Comparison of ENCODE assay signal across 10 cellular contexts in genomic region chr6:100202417-100203194, GRCh38.
A peak's percentile ranks its signal among the peaks of the same experiment; 100 is the strongest.
DNase-seq lines count a peak whose midpoint lies in the region; ATAC-seq and TF ChIP-seq lines count a peak whose summit lies in the region.
"Had no signal": no experiment of that assay in that cellular context is flagged by ENCODE, and none has a peak within 500 bp of the region (broad histone marks: within the 10 kb centered on the region; RNA-seq: fewer than 3 reads in every experiment).

No MANE protein-coding gene starts in this region.

- H3K4me3 ChIP-seq in HCT116 (replicated peaks in 1 of 2; ENCODE audit: low read depth in 1 of 2, low read length in 2 of 2), result no peak overlapping the region
- H3K4me3 ChIP-seq in fibroblast of mammary gland (ENCODE audit: control insufficient read depth, low read depth, low read length), result no peak overlapping the region

- H3K4me1 ChIP-seq in HCT116 (ENCODE audit: control insufficient read depth in 1 of 2, insufficient read depth in 2 of 2, low read length in 2 of 2), result peaks cover 10 to 20% of the 10 kb centered on the region in 2 experiments

- 0 out of 4 replicates have a peak, but pooled peaks cover 0 to 6% of the 10 kb centered on the region in 2 experiments for H3K36me3 ChIP-seq in HCT116 (ENCODE audit: control insufficient read depth in 1 of 2, insufficient read depth in 2 of 2, low read length in 2 of 2)

- peak overlapping the region; percentile 19 for H2AFZ ChIP-seq in HCT116 (ENCODE audit: low read depth, low read length, poor library complexity, severe bottlenecking)

- TF ChIP-seq POLR2A in HCT116 (IDR thresholded peaks at IDR 0.05; ENCODE audit: borderline replicate concordance, extremely low read depth, insufficient read depth, insufficient read length), result no peak

- H3K27me3 ChIP-seq in HCT116 (ENCODE audit: insufficient read depth, low read length), result no peaks in the 10 kb centered on the region

- H3K9me2 ChIP-seq in HCT116 (ENCODE audit: insufficient read depth), result no peaks in the 10 kb centered on the region

- 0 out of 2 replicates have a peak, but pooled peaks have one; percentile 14 for TF ChIP-seq RAD21 in HCT116 (IDR thresholded peaks at IDR 0.05; ENCODE audit: low read depth)

- BruUV-seq in HCT116 (replicated peaks; lab: Mats Ljungman, UMichigan), result no TSS peak

- CTCF ChIA-PET in HCT116 (lab: Charles Lee), result no interaction called here

- H3K79me2 ChIP-seq in HCT116 (ENCODE audit: insufficient read depth, low read length), result no peaks in the 10 kb centered on the region

- RAD21 ChIA-PET in HCT116 (lab: Charles Lee; ENCODE audit: low non-redundant PET in 1 of 2, low total read pairs in 2 of 2, uncharacterized antibody in 2 of 2, unreplicated experiment in 2 of 2), result no interaction called here

- DNase-seq in HCT116 (ENCODE audit: low read depth, low spot score) (peak; percentile 77), RPMI7951 (ENCODE audit: low read depth) (peak; percentile 98), fibroblast of mammary gland (ENCODE audit: low read depth) (peak; percentile 97), stromal cell of bone marrow (ENCODE audit: low read depth) (peak; percentile 96)
- DNase-seq in activated CD4-positive, alpha-beta T cell treated with anti-CD3 and anti-CD28 coated beads, Interleukin-2, amount 50 U/mL, for 1 hour, result no peak
- DNase-seq: H9, NCI-H510A treated with DMSO at 0.1 percent for 48 hours, nephron progenitor cell had no signal

- TF ChIP-seq CTCF in HCT116 (IDR thresholded peaks at IDR 0.05 in 2 of 3, conservative IDR thresholded peaks at IDR 0.05 in 1 of 3; ENCODE audit: borderline replicate concordance in 1 of 3, insufficient read depth in 1 of 3, low read depth in 2 of 3, low read length in 2 of 3), result no peak
- TF ChIP-seq CTCF in fibroblast of mammary gland (conservative IDR thresholded peaks at IDR 0.05; ENCODE audit: control insufficient read depth, insufficient read depth, low read depth, low read length), result no peak

- no peaks in the 10 kb centered on the region for H4K20me1 ChIP-seq in HCT116 (ENCODE audit: insufficient read depth)

- ATAC-seq in HCT116, result peak; percentile 91
- ATAC-seq in HG03342 (IDR thresholded peaks at IDR 0.05; ENCODE audit: unreplicated experiment), result no peak
- ATAC-seq in HG02981 (IDR thresholded peaks at IDR 0.05; ENCODE audit: unreplicated experiment), result no peak

- H3K9me3 ChIP-seq in HCT116 (ENCODE audit: control insufficient read depth in 1 of 2, insufficient read depth in 1 of 2, low read depth in 1 of 2, low read length in 2 of 2), result no peaks in the 10 kb centered on the region; a peak in 1 of 4 replicates

- no peak overlapping the region for H3K9ac ChIP-seq in HCT116 (ENCODE audit: low read length)

- peak overlapping the region; percentile 61; the same call in 1 of the 2 replicates for H3K27ac ChIP-seq in HCT116 (ENCODE audit: low read depth, low read length)

- intact Hi-C loops in HCT116 (cut with micrococcal nuclease), result no loop called here

- peak overlapping the region; percentile 41 for H3K4me2 ChIP-seq in HCT116 (ENCODE audit: low read length)

- POLR2A ChIA-PET in HCT116 (lab: Charles Lee), result no interaction called here

TF ChIP-seq in HCT116, 20 proteins besides CTCF, POLR2A, EP300 and RAD21:
- peak; percentile 96 for TF ChIP-seq FOSL1 (IDR thresholded peaks at IDR 0.05; ENCODE audit: low read depth)
- TF ChIP-seq CBX3 (IDR thresholded peaks at IDR 0.05; ENCODE audit: low read depth), result peak; percentile 67; the same call in 1 of the 2 replicates
- peak; percentile 53; the same call in 1 of the 2 replicates for TF ChIP-seq MAX (IDR thresholded peaks at IDR 0.05)
- TF ChIP-seq SIN3A (IDR thresholded peaks at IDR 0.05; ENCODE audit: low read depth), result peak; percentile 52; the same call in 1 of the 2 replicates
- no peak for TF ChIP-seq ZFX (IDR thresholded peaks at IDR 0.05)
- TF ChIP-seq TCF7L2 (IDR thresholded peaks at IDR 0.05; ENCODE audit: borderline replicate concordance, extremely low read depth, insufficient read depth, insufficient read length), result peak; percentile 46
- TF ChIP-seq ZNF274 (IDR thresholded peaks at IDR 0.05; ENCODE audit: low read depth, low read length), result no peak
- peak; percentile 91 for TF ChIP-seq JUND (IDR thresholded peaks at IDR 0.05)
- peak; percentile 88 for TF ChIP-seq SP1 (IDR thresholded peaks at IDR 0.05; ENCODE audit: low read depth)
- peak; percentile 64 for TF ChIP-seq SRF (IDR thresholded peaks at IDR 0.05; ENCODE audit: low read depth)
- peak; percentile 98 for TF ChIP-seq CEBPB (IDR thresholded peaks at IDR 0.05; ENCODE audit: low read depth)
- peak; percentile 74 for TF ChIP-seq ATF3 (IDR thresholded peaks at IDR 0.05)
- TF ChIP-seq ELF1 (IDR thresholded peaks at IDR 0.05; ENCODE audit: borderline replicate concordance, low read depth), result no peak
- no peak for TF ChIP-seq EZH2phosphoT487 (IDR thresholded peaks at IDR 0.05; ENCODE audit: borderline replicate concordance)
- TF ChIP-seq REST (IDR thresholded peaks at IDR 0.05; ENCODE audit: low read depth), result no peak
TF ChIP-seq in HCT116: peak in this region for 10.
